24 cellular contexts compared by ENCODE assay signal in genomic region chr2:176614930-176615329, GRCh38.
"Had no signal": no experiment of that assay in that cellular context is flagged by ENCODE, and none has a peak within 500 bp of the region (broad histone marks: within the 10 kb centered on the region; RNA-seq: fewer than 3 reads in every experiment).

No MANE protein-coding gene starts in this region.

- H3K9me3 Mint-ChIP-seq: activated B cell treated with CpG ODN at 0.5 μM for 24 hours; activated CD4-positive, alpha-beta memory T cell treated with anti-CD3 and anti-CD28 coated beads for 36 hours; activated CD4-positive, alpha-beta T cell treated with anti-CD3 and anti-CD28 coated beads, Interleukin-2, amount 10 ng/mL, durations not matched to agents 7 days and 5 days; activated naive CD4-positive, alpha-beta T cell treated with anti-CD3 and anti-CD28 coated beads, Interleukin-2, amount 10 ng/mL, durations not matched to agents 7 days and 5 days; activated naive CD8-positive, alpha-beta T cell treated with anti-CD3 and anti-CD28 coated beads for 36 hours; activated T-cell treated with anti-CD3 and anti-CD28 coated beads, Interleukin-2, amount 50 U/mL, for 4 hours; activated T-helper 17 cell treated with anti-CD3 and anti-CD28 coated beads, Interleukin-2, amount 50 U/mL, for 72 hours had no signal

- H3K4me3 ChIP-seq: MG63 had no signal

- H3K9me3 ChIP-seq: MG63 had no signal

- H3K36me3 Mint-ChIP-seq: activated CD4-positive, alpha-beta memory T cell treated with anti-CD3 and anti-CD28 coated beads for 36 hours; activated naive CD4-positive, alpha-beta T cell treated with anti-CD3 and anti-CD28 coated beads, Interleukin-2, amount 10 ng/mL, durations not matched to agents 7 days and 5 days; activated naive CD8-positive, alpha-beta T cell treated with anti-CD3 and anti-CD28 coated beads for 36 hours had no signal

- H3K27ac Mint-ChIP-seq: activated B cell treated with CpG ODN at 0.5 μM for 24 hours; activated CD4-positive, alpha-beta memory T cell treated with anti-CD3 and anti-CD28 coated beads for 36 hours; activated CD4-positive, alpha-beta T cell treated with anti-CD3 and anti-CD28 coated beads, Interleukin-2, amount 10 ng/mL, durations not matched to agents 7 days and 5 days; activated naive CD4-positive, alpha-beta T cell treated with anti-CD3 and anti-CD28 coated beads, Interleukin-2, amount 10 ng/mL, durations not matched to agents 7 days and 5 days; activated naive CD8-positive, alpha-beta T cell treated with anti-CD3 and anti-CD28 coated beads for 36 hours; activated T-helper 17 cell treated with anti-CD3 and anti-CD28 coated beads, Interleukin-2, amount 50 U/mL, for 72 hours; T-helper 17 cell had no signal

- H3K4me3 Mint-ChIP-seq: activated B cell treated with CpG ODN at 0.5 μM for 24 hours; activated CD4-positive, alpha-beta memory T cell treated with anti-CD3 and anti-CD28 coated beads for 36 hours; activated CD4-positive, alpha-beta T cell treated with anti-CD3 and anti-CD28 coated beads, Interleukin-2, amount 10 ng/mL, durations not matched to agents 7 days and 5 days; activated naive CD4-positive, alpha-beta T cell treated with anti-CD3 and anti-CD28 coated beads, Interleukin-2, amount 10 ng/mL, durations not matched to agents 7 days and 5 days; activated naive CD8-positive, alpha-beta T cell treated with anti-CD3 and anti-CD28 coated beads for 36 hours; activated T-cell treated with anti-CD3 and anti-CD28 coated beads, Interleukin-2, amount 50 U/mL, for 4 hours; activated T-helper 17 cell treated with anti-CD3 and anti-CD28 coated beads, Interleukin-2, amount 50 U/mL, for 72 hours; T-helper 17 cell had no signal

- ATAC-seq: activated T-cell treated with anti-CD3 and anti-CD28 coated beads, Interleukin-2, amount 50 U/mL, for 4 hours; activated T-helper 17 cell treated with anti-CD3 and anti-CD28 coated beads, Interleukin-2, amount 50 U/mL, for 72 hours; T-helper 17 cell had no signal

- H3K27me3 ChIP-seq: MG63 had no signal

- H3K4me1 Mint-ChIP-seq: activated B cell treated with CpG ODN at 0.5 μM for 24 hours; activated CD4-positive, alpha-beta T cell treated with anti-CD3 and anti-CD28 coated beads, Interleukin-2, amount 10 ng/mL, durations not matched to agents 7 days and 5 days; activated naive CD4-positive, alpha-beta T cell treated with anti-CD3 and anti-CD28 coated beads, Interleukin-2, amount 10 ng/mL, durations not matched to agents 7 days and 5 days; activated naive CD8-positive, alpha-beta T cell treated with anti-CD3 and anti-CD28 coated beads for 36 hours; activated T-helper 17 cell treated with anti-CD3 and anti-CD28 coated beads, Interleukin-2, amount 50 U/mL, for 72 hours; T-helper 17 cell had no signal

- H3K36me3 ChIP-seq: MG63 had no signal

- DNase-seq: activated B cell treated with CpG ODN at 0.5 μM for 24 hours; activated CD4-positive, alpha-beta memory T cell treated with anti-CD3 and anti-CD28 coated beads for 36 hours; activated CD4-positive, alpha-beta T cell treated with anti-CD3 and anti-CD28 coated beads for 1 hour; activated CD4-positive, alpha-beta T cell treated with anti-CD3 and anti-CD28 coated beads, Interleukin-2, amount 10 ng/mL, durations not matched to agents 7 days and 5 days; activated CD8-positive, alpha-beta memory T cell treated with anti-CD3 and anti-CD28 coated beads for 24 hours; activated gamma-delta T cell treated with Interleukin-2 at 50 U/mL for 16 hours; activated naive CD4-positive, alpha-beta T cell treated with anti-CD3 and anti-CD28 coated beads, Interleukin-2, amount 10 ng/mL, durations not matched to agents 7 days and 5 days; activated naive CD8-positive, alpha-beta T cell treated with anti-CD3 and anti-CD28 coated beads for 36 hours; activated T-cell treated with anti-CD3 and anti-CD28 coated beads, Interleukin-2, amount 50 U/mL, for 4 hours; anterior cingulate cortex; KG1; MG63; MV-4-11; NCI-H1092 treated with DMSO at 0.1 percent for 48 hours; NCI-H1417 treated with DMSO at 0.1 percent for 48 hours; NCI-H1694; NCI-H2029 treated with DMSO at 0.1 percent for 48 hours; NCI-H510A treated with DMSO at 0.1 percent for 48 hours; NCI-H69; NK-92 treated with Interleukin-12 subunit alpha and Interleukin-12 subunit beta, amount 100 ng/mL, for 24 hours; SHP77 treated with DMSO at 0.1 percent for 48 hours; T-helper 17 cell; T-helper 9 cell had no signal
